20 cellular contexts compared by ENCODE assay signal in the genomic region with DNA sequence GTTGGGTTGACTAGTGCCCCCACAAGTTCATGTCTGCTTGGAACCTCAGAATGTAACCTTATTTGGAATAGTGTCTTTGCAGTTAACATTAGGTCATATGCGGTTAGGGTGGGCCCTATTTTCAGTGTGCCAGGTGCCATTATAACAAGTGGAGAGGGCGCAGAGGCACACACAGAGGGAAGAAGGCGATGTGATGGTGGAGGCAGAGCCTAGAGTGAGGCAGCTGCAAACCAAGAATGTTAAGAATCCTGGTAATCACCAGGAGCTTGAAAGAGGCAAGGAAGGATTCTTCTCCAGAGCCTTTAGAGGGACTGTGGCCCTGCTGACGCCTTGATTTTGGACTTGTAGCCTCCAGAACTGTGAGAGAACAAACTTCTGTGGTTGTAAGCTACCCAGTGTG.
"Had no signal": no experiment of that assay in that cellular context is flagged by ENCODE, and none has a peak within 500 bp of the region (broad histone marks: within the 10 kb centered on the region; RNA-seq: fewer than 3 reads in every experiment).

No MANE protein-coding gene starts in this region.

- H3K9me3 Mint-ChIP-seq: activated CD4-positive, alpha-beta memory T cell treated with anti-CD3 and anti-CD28 coated beads, Interleukin-2, amount 10 ng/mL, durations not matched to agents 7 days and 5 days; activated naive CD4-positive, alpha-beta T cell treated with anti-CD3 and anti-CD28 coated beads, Interleukin-2, amount 10 ng/mL, durations not matched to agents 7 days and 5 days; activated naive CD8-positive, alpha-beta T cell treated with anti-CD3 and anti-CD28 coated beads, Interleukin-2, amount 50 U/mL, for 24 hours; activated T-helper 2 cell treated with anti-CD3 and anti-CD28 coated beads, Interferon-gamma antibody, Interleukin-2, Interleukin-4, amounts not matched to agents 10 μg/mL and 5 μg/mL and 100 μg/mL, durations not matched to agents 14 hours and 24 hours and 36 hours; neural progenitor cell; stimulated activated effector memory CD8-positive, alpha-beta T cell treated with anti-CD3 and anti-CD28 coated beads, Interleukin-12 subunit alpha, Interleukin-12 subunit beta, amount 100 ng/mL, for 72 hours had no signal

- H2AFZ ChIP-seq: neural progenitor cell had no signal

- H3K9ac ChIP-seq: neural progenitor cell had no signal

- H3K4me3 Mint-ChIP-seq: activated CD4-positive, alpha-beta memory T cell treated with anti-CD3 and anti-CD28 coated beads, Interleukin-2, amount 10 ng/mL, durations not matched to agents 7 days and 5 days; activated CD8-positive, alpha-beta memory T cell treated with anti-CD3 and anti-CD28 coated beads, Interleukin-2, amount 10 ng/mL, durations not matched to agents 7 days and 5 days; activated naive CD4-positive, alpha-beta T cell treated with anti-CD3 and anti-CD28 coated beads, Interleukin-2, amount 10 ng/mL, durations not matched to agents 7 days and 5 days; activated naive CD8-positive, alpha-beta T cell treated with anti-CD3 and anti-CD28 coated beads, Interleukin-2, amount 50 U/mL, for 24 hours; neural progenitor cell; stimulated activated effector memory CD8-positive, alpha-beta T cell treated with anti-CD3 and anti-CD28 coated beads, Interleukin-12 subunit alpha, Interleukin-12 subunit beta, amount 100 ng/mL, for 72 hours had no signal

- H3K27ac Mint-ChIP-seq: activated CD4-positive, alpha-beta memory T cell treated with anti-CD3 and anti-CD28 coated beads, Interleukin-2, amount 10 ng/mL, durations not matched to agents 7 days and 5 days; activated CD8-positive, alpha-beta memory T cell treated with anti-CD3 and anti-CD28 coated beads, Interleukin-2, amount 10 ng/mL, durations not matched to agents 7 days and 5 days; activated naive CD4-positive, alpha-beta T cell treated with anti-CD3 and anti-CD28 coated beads, Interleukin-2, amount 10 ng/mL, durations not matched to agents 7 days and 5 days; activated naive CD8-positive, alpha-beta T cell treated with anti-CD3 and anti-CD28 coated beads, Interleukin-2, amount 50 U/mL, for 24 hours; activated T-helper 2 cell treated with anti-CD3 and anti-CD28 coated beads, Interferon-gamma antibody, Interleukin-2, Interleukin-4, amounts not matched to agents 10 μg/mL and 5 μg/mL and 100 μg/mL, durations not matched to agents 14 hours and 24 hours and 36 hours; neural progenitor cell; stimulated activated effector memory CD8-positive, alpha-beta T cell treated with anti-CD3 and anti-CD28 coated beads, Interleukin-12 subunit alpha, Interleukin-12 subunit beta, amount 100 ng/mL, for 72 hours had no signal

- H3K27ac ChIP-seq: breast epithelium, lower lobe of right lung, neural progenitor cell, right lobe of liver, SK-N-MC, testis had no signal

- H3K4me3 ChIP-seq: breast epithelium, lower lobe of right lung, neural progenitor cell, right lobe of liver, SK-N-MC, testis had no signal

- H3K27me3 Mint-ChIP-seq: activated CD4-positive, alpha-beta memory T cell treated with anti-CD3 and anti-CD28 coated beads, Interleukin-2, amount 10 ng/mL, durations not matched to agents 7 days and 5 days; activated CD8-positive, alpha-beta memory T cell treated with anti-CD3 and anti-CD28 coated beads, Interleukin-2, amount 10 ng/mL, durations not matched to agents 7 days and 5 days; activated naive CD4-positive, alpha-beta T cell treated with anti-CD3 and anti-CD28 coated beads, Interleukin-2, amount 10 ng/mL, durations not matched to agents 7 days and 5 days; activated naive CD8-positive, alpha-beta T cell treated with anti-CD3 and anti-CD28 coated beads, Interleukin-2, amount 50 U/mL, for 24 hours had no signal

- H3K4me1 ChIP-seq: breast epithelium, neural progenitor cell had no signal

- H3K4me2 ChIP-seq: neural progenitor cell had no signal

- H3K27me3 ChIP-seq: breast epithelium, neural progenitor cell, right lobe of liver, testis had no signal

- H3K9me3 ChIP-seq: breast epithelium, lower lobe of right lung, right lobe of liver, testis had no signal

- H3K36me3 ChIP-seq: breast epithelium, lower lobe of right lung, neural progenitor cell, right lobe of liver had no signal

- ATAC-seq: activated CD8-positive, alpha-beta memory T cell treated with anti-CD3 and anti-CD28 coated beads, Interleukin-2, amount 10 ng/mL, durations not matched to agents 7 days and 5 days; activated naive CD8-positive, alpha-beta T cell treated with anti-CD3 and anti-CD28 coated beads, Interleukin-2, amount 50 U/mL, for 24 hours; left colon; lower lobe of right lung; right lobe of liver; stimulated activated effector memory CD8-positive, alpha-beta T cell treated with anti-CD3 and anti-CD28 coated beads, Interleukin-12 subunit alpha, Interleukin-12 subunit beta, amount 100 ng/mL, for 72 hours had no signal

- DNase-seq: activated CD4-positive, alpha-beta memory T cell treated with anti-CD3 and anti-CD28 coated beads, Interleukin-2, amount 10 ng/mL, durations not matched to agents 7 days and 5 days; activated CD4-positive, alpha-beta T cell treated with anti-CD3 and anti-CD28 coated beads for 48 hours; activated CD4-positive, CD25-positive, alpha-beta regulatory T cell; activated CD8-positive, alpha-beta memory T cell treated with anti-CD3 and anti-CD28 coated beads, Interleukin-2, amount 10 ng/mL, durations not matched to agents 7 days and 5 days; activated naive CD4-positive, alpha-beta T cell treated with anti-CD3 and anti-CD28 coated beads, Interleukin-2, amount 10 ng/mL, durations not matched to agents 7 days and 5 days; activated naive CD8-positive, alpha-beta T cell treated with anti-CD3 and anti-CD28 coated beads, Interleukin-2, amount 50 U/mL, for 24 hours; anterior cingulate cortex; dermis blood vessel endothelial cell; effector memory CD4-positive, alpha-beta T cell; left colon; lower lobe of right lung; midbrain; right lobe of liver; stimulated activated CD4-positive, alpha-beta T cell treated with anti-CD3 and anti-CD28 coated beads, Interleukin-4, amount 100 ng/mL, for 24 hours; testis had no signal
